8 cellular contexts compared by ENCODE assay signal in genomic region chr7:55132890-55133551, GRCh38.
DNase-seq lines count a peak whose midpoint lies in the region; ATAC-seq and TF ChIP-seq lines count a peak whose summit lies in the region.

No MANE protein-coding gene starts in this region.

- H3K4me2 ChIP-seq in OCI-LY3 (ENCODE audit: low read length), result peak overlapping the region; percentile 97
- peak overlapping the region; percentile 74 for H3K4me2 ChIP-seq in skeletal muscle satellite cell (ENCODE audit: low read length)

- WGBS in esophagus, 2 donors, result 27 to 32% methylated on average over 10 of the region's 10 CpGs

- no peaks in the 10 kb centered on the region for H3K79me2 ChIP-seq in OCI-LY3 (ENCODE audit: low read length)

- H3K36me3 ChIP-seq in OCI-LY3 (replicated peaks; ENCODE audit: low read depth, low read length) (peaks cover 9% of the 10 kb centered on the region), esophagus (ENCODE audit: control insufficient read depth in 2 of 2, insufficient read depth in 2 of 2, low read length in 1 of 2) (peaks cover 0 to 2% of the 10 kb centered on the region in 2 donors), skeletal muscle satellite cell (ENCODE audit: insufficient read depth, low read length) (no peaks in the 10 kb centered on the region)

- DNase-seq in NK-92 treated with Interleukin-12 subunit alpha and Interleukin-12 subunit beta, amount 100 ng/mL, for 24 hours (lab: John Stamatoyannopoulos, UW), result peak; percentile 30
- DNase-seq in NK-92 (lab: John Stamatoyannopoulos, UW; ENCODE audit: unreplicated experiment) (no peak), medulla oblongata (ENCODE audit: extremely low spot score) (no peak), GM10266 (ENCODE audit: extremely low spot score) (no peak)

- ATAC-seq in GM18861 (IDR thresholded peaks at IDR 0.05; ENCODE audit: unreplicated experiment), result no peak

- H2AFZ ChIP-seq in OCI-LY3 (ENCODE audit: low read depth, low read length), result peak overlapping the region; percentile 2; the same call in 1 of the 2 replicates

- H3K9me3 ChIP-seq in OCI-LY3 (ENCODE audit: insufficient read depth, low read length), result 0 out of 2 replicates have a peak, but pooled peaks cover 3% of the 10 kb centered on the region
- no peaks in the 10 kb centered on the region for H3K9me3 ChIP-seq in esophagus (ENCODE audit: control insufficient read depth in 2 of 2, insufficient read depth in 1 of 2, low read depth in 1 of 2, low read length in 1 of 2)
- H3K9me3 ChIP-seq in skeletal muscle satellite cell (replicated peaks; ENCODE audit: low read length), result no peaks in the 10 kb centered on the region

- H3K27ac ChIP-seq in OCI-LY3 (ENCODE audit: low read length), result peak overlapping the region; percentile 99
- H3K27ac ChIP-seq in esophagus (ENCODE audit: low read depth in 2 of 2, low read length in 1 of 2), result peak overlapping the region; percentile 97 to 99

- H3K4me3 ChIP-seq in OCI-LY3 (ENCODE audit: low read length) (peak overlapping the region; percentile 25), esophagus (ENCODE audit: low read depth in 1 of 2, low read length in 2 of 2) (no peak overlapping the region), skeletal muscle satellite cell (ENCODE audit: low read length) (peak overlapping the region; percentile 52)

- H3K4me1 ChIP-seq in OCI-LY3 (ENCODE audit: low read length) (peaks cover 73% of the 10 kb centered on the region), esophagus (ENCODE audit: control insufficient read depth in 2 of 2, insufficient read depth in 2 of 2, low read length in 1 of 2) (peaks cover 8 to 21% of the 10 kb centered on the region in 2 donors), skeletal muscle satellite cell (ENCODE audit: control insufficient read depth, insufficient read depth, low read length) (peaks cover 72% of the 10 kb centered on the region)

- TF ChIP-seq CTCF in OCI-LY3 (IDR thresholded peaks at IDR 0.05; ENCODE audit: low read depth, low read length) (no peak), GM10266 (IDR thresholded peaks at IDR 0.05; ENCODE audit: control insufficient read depth, insufficient read depth, low read depth, missing control alignments) (no peak)

- peak overlapping the region; percentile 66 for H3K9ac ChIP-seq in OCI-LY3 (ENCODE audit: low read length)
- H3K9ac ChIP-seq in skeletal muscle satellite cell (ENCODE audit: low read depth, low read length), result peak overlapping the region; percentile 90

- H4K20me1 ChIP-seq in OCI-LY3 (ENCODE audit: insufficient read depth, low read length), result no peaks in the 10 kb centered on the region

- no peaks in the 10 kb centered on the region for H3K27me3 ChIP-seq in OCI-LY3 (ENCODE audit: low read depth, low read length)
- no peaks in the 10 kb centered on the region for H3K27me3 ChIP-seq in esophagus (ENCODE audit: control insufficient read depth in 1 of 2, insufficient read depth in 2 of 2, low read length in 2 of 2)
- no peaks in the 10 kb centered on the region for H3K27me3 ChIP-seq in skeletal muscle satellite cell (ENCODE audit: control insufficient read depth, insufficient read depth, low read length)

Comparison
In these comparisons a context has a peak if more than half of its experiments do, and no peak if none do; other contexts are left out.
1. H3K4me3 ChIP-seq: peak in OCI-LY3 (single experiment) and skeletal muscle satellite cell (single experiment); none in esophagus (0 of 2).